In genomic region chr1:46719689-46720088, GRCh38 we compare ENCODE assay signal across 9 cellular contexts. TPM values are rescaled to one million over a fixed set of nuclear protein-coding genes. Genes with fewer than 3 reads are reported as not detected.
DNase-seq lines count a peak whose midpoint lies in the region; ATAC-seq and TF ChIP-seq lines count a peak whose summit lies in the region.
"Had no signal": no experiment of that assay in that cellular context is flagged by ENCODE, and none has a peak within 500 bp of the region (broad histone marks: within the 10 kb centered on the region; RNA-seq: fewer than 3 reads in every experiment).

No MANE protein-coding gene starts in this region.

- H3K27me3 ChIP-seq in neural progenitor cell, result no peaks in the 10 kb centered on the region

- H3K4me2 ChIP-seq in neural progenitor cell, result peak overlapping the region; percentile 95

- DNase-seq in G401 (ENCODE audit: low spot score) (peak; percentile 13), NCI-H69 (lab: John Stamatoyannopoulos, UW) (peak; percentile 5), dermis microvascular lymphatic vessel endothelial cell (ENCODE audit: low read depth in 2 of 2) (peak; percentile 49 to 67), neural progenitor cell (ENCODE audit: low spot score) (no peak)

- no peaks in the 10 kb centered on the region for H3K9me3 ChIP-seq in neural progenitor cell (ENCODE audit: low read depth)

- peaks cover 5% of the 10 kb centered on the region for H3K27me3 Mint-ChIP-seq in neural progenitor cell (ENCODE audit: insufficient read depth, low read depth)

- peaks cover 29% of the 10 kb centered on the region for H3K4me1 Mint-ChIP-seq in neural progenitor cell

- no peak overlapping the region for H3K27ac Mint-ChIP-seq in neural progenitor cell

- H3K4me1 ChIP-seq in neural progenitor cell, result peaks cover 27% of the 10 kb centered on the region

- H3K36me3 ChIP-seq in neural progenitor cell, result no peaks in the 10 kb centered on the region

- peak overlapping the region; percentile 98 for H3K4me3 Mint-ChIP-seq in neural progenitor cell

- H3K9me3 Mint-ChIP-seq in neural progenitor cell, result no peaks in the 10 kb centered on the region

- in situ Hi-C loops in G401 (cut with HindIII; ENCODE audit: low sequenced_read_pairs), result no loop called here

- H3K36me3 Mint-ChIP-seq in neural progenitor cell, result peaks cover 2% of the 10 kb centered on the region

- no peak overlapping the region for H3K9ac ChIP-seq in neural progenitor cell

- H3K79me2 ChIP-seq in neural progenitor cell (ENCODE audit: low read depth), result peaks cover 26% of the 10 kb centered on the region

- H2AFZ ChIP-seq in neural progenitor cell (replicated peaks), result peak overlapping the region; percentile 44

- H4K20me1 ChIP-seq in neural progenitor cell (ENCODE audit: low read depth), result peaks cover 24% of the 10 kb centered on the region

- H3F3A ChIP-seq in neural progenitor cell (ENCODE audit: low read depth), result peaks cover 17% of the 10 kb centered on the region

- H3K27ac ChIP-seq in neural progenitor cell, result no peak overlapping the region

- peak overlapping the region; percentile 95 for H3K4me3 ChIP-seq in neural progenitor cell

- no peak for TF ChIP-seq CTCF in neural progenitor cell (IDR thresholded peaks at IDR 0.05)

- ATAC-seq in HG03520 (IDR thresholded peaks at IDR 0.05; ENCODE audit: unreplicated experiment) (no peak), HG02970 (IDR thresholded peaks at IDR 0.05; ENCODE audit: low FRiP score, unreplicated experiment) (no peak), GM21576 (IDR thresholded peaks at IDR 0.05; ENCODE audit: unreplicated experiment) (no peak), HG02884 (IDR thresholded peaks at IDR 0.05; ENCODE audit: unreplicated experiment) (no peak)

RNA-seq across cellular contexts. Expression of gene EFCAB14, which starts 0.8 kb away (rescaled TPM):
- 18.0 and 28.8 TPM in 2 replicates for total RNA-seq in G401 (2014; rRNA removed; shearing (Covaris generic))
- 56.5 and 57.1 TPM in 2 replicates for total RNA-seq in dermis microvascular lymphatic vessel endothelial cell
- 28.5 and 44.7 TPM in 2 replicates for total RNA-seq in neural progenitor cell (ENCODE audit: low replicate concordance)

RNA-seq across cellular contexts. Expression of gene TEX38, which starts 48.0 kb away (rescaled TPM):
- total RNA-seq in G401 (2014; rRNA removed; shearing (Covaris generic)), result not detected in 2 replicates
- total RNA-seq in dermis microvascular lymphatic vessel endothelial cell (not detected in 2 replicates), neural progenitor cell (ENCODE audit: low replicate concordance) (not detected in 2 replicates)
- total RNA-seq: T-helper 1 cell treated with Interleukin-12 subunit alpha and Interleukin-12 subunit beta and Interleukin-4 antibody, amounts not matched to agents 30 ng/mL and 1 ng/mL, for 36 hours had no signal

RNA-seq across cellular contexts. Expression of gene ATPAF1, which starts 51.5 kb away (rescaled TPM):
- 96.9 and 115 TPM in 2 replicates for total RNA-seq in G401 (2014; rRNA removed; shearing (Covaris generic))
- 25.0 and 25.4 TPM in 2 replicates for total RNA-seq in dermis microvascular lymphatic vessel endothelial cell
- 65.1 and 79.3 TPM in 2 replicates for total RNA-seq in neural progenitor cell (ENCODE audit: low replicate concordance)
